ENCODE assay signal across 11 cellular contexts in genomic region chr16:71853413-71853812, GRCh38. TPM values are rescaled to one million over a fixed set of nuclear protein-coding genes. Genes with fewer than 3 reads are reported as not detected.
DNase-seq lines count a peak whose midpoint lies in the region; ATAC-seq lines count a peak whose summit lies in the region.
"Had no signal": no experiment of that assay in that cellular context is flagged by ENCODE, and none has a peak within 500 bp of the region (broad histone marks: within the 10 kb centered on the region; RNA-seq: fewer than 3 reads in every experiment).

No MANE protein-coding gene starts in this region.

- H3K27me3 Mint-ChIP-seq in activated CD4-positive, alpha-beta T cell treated with anti-CD3 and anti-CD28 coated beads for 36 hours, result no peaks in the 10 kb centered on the region
- no peaks in the 10 kb centered on the region for H3K27me3 Mint-ChIP-seq in naive B cell

- peak overlapping the region; percentile 81 for H3K27ac Mint-ChIP-seq in activated CD4-positive, alpha-beta T cell treated with anti-CD3 and anti-CD28 coated beads for 36 hours
- H3K27ac Mint-ChIP-seq in naive B cell, result peak overlapping the region; percentile 94 to 99 (median 97)

- H3K4me3 Mint-ChIP-seq in activated CD4-positive, alpha-beta T cell treated with anti-CD3 and anti-CD28 coated beads for 36 hours, result no peak overlapping the region
- peak overlapping the region; percentile 47 to 80 (median 67) for H3K4me3 Mint-ChIP-seq in naive B cell

- intact Hi-C loops in activated CD4-positive, alpha-beta T cell treated with anti-CD3 and anti-CD28 coated beads for 36 hours (cut with DNase I, micrococcal nuclease), result no loop called here

- peaks cover 52% of the 10 kb centered on the region for H3K4me1 Mint-ChIP-seq in activated CD4-positive, alpha-beta T cell treated with anti-CD3 and anti-CD28 coated beads for 36 hours
- peaks cover 49 to 66% (median 52%) of the 10 kb centered on the region in 3 donors for H3K4me1 Mint-ChIP-seq in naive B cell

- POLR2A ChIA-PET in activated CD4-positive, alpha-beta T cell treated with anti-CD3 and anti-CD28 coated beads for 36 hours (lab: Charles Lee), result no interaction called here

- no peaks in the 10 kb centered on the region for H3K9me3 Mint-ChIP-seq in activated CD4-positive, alpha-beta T cell treated with anti-CD3 and anti-CD28 coated beads for 36 hours (ENCODE audit: low read depth)
- H3K9me3 Mint-ChIP-seq in naive B cell, result no peaks in the 10 kb centered on the region

- peaks cover 28% of the 10 kb centered on the region for H3K36me3 Mint-ChIP-seq in activated CD4-positive, alpha-beta T cell treated with anti-CD3 and anti-CD28 coated beads for 36 hours (ENCODE audit: low read depth)
- peaks cover 8 to 22% of the 10 kb centered on the region in 2 donors for H3K36me3 Mint-ChIP-seq in naive B cell

- CTCF ChIA-PET in activated CD4-positive, alpha-beta T cell treated with anti-CD3 and anti-CD28 coated beads for 36 hours (lab: Charles Lee), result interaction anchor here (0.7 to 1.6 kb wide), 4 partner anchors 10 to 108 kb away, joined by 3 to 6 read pairs (median 4); partner anchors contain the start of gene ZNF821

- ATAC-seq in activated CD4-positive, alpha-beta T cell treated with anti-CD3 and anti-CD28 coated beads for 36 hours, result no peak
- ATAC-seq in GM21447 (IDR thresholded peaks at IDR 0.05; ENCODE audit: unreplicated experiment), result peak; percentile 85
- ATAC-seq in HG03442 (IDR thresholded peaks at IDR 0.05; ENCODE audit: unreplicated experiment), result peak; percentile 59
- ATAC-seq in naive B cell (ENCODE audit: low read depth in 2 of 2), result peak; percentile 85 to 88

- no peak for DNase-seq in activated CD4-positive, alpha-beta T cell treated with anti-CD3 and anti-CD28 coated beads for 36 hours
- DNase-seq in activated CD4-positive, alpha-beta T cell treated with anti-CD3 and anti-CD28 coated beads for 48 hours, result no peak
- DNase-seq in naive B cell, result peak; percentile 63
- DNase-seq in islet precursor cell, result no peak
- DNase-seq in MV-4-11 (lab: John Stamatoyannopoulos, UW), result no peak
- no peak for DNase-seq in middle frontal gyrus (ENCODE audit: extremely low spot score, low spot score)
- DNase-seq: 8988T, NCI-H524 treated with DMSO at 0.1 percent for 48 hours, T1000 had no signal

RNA-seq across cellular contexts. Expression of gene ATXN1L, which starts 7.6 kb away (rescaled TPM):
- total RNA-seq in activated CD4-positive, alpha-beta T cell treated with anti-CD3 and anti-CD28 coated beads for 36 hours, result 10 to 100 TPM; 15.4 to 16.9 TPM
- polyA plus RNA-seq in naive B cell (ENCODE audit: low read depth in 6 of 6), result 10 to 100 TPM in 3 of 6 donors, 1 to 10 TPM in 3; 7.2 to 44.9 (median 10.2) TPM

RNA-seq across cellular contexts. Expression of gene ZNF821, which starts 30.6 kb away (rescaled TPM):
- 1 to 10 TPM; 6.0 to 7.7 TPM for total RNA-seq in activated CD4-positive, alpha-beta T cell treated with anti-CD3 and anti-CD28 coated beads for 36 hours
- 10 to 100 TPM; 19.0 to 34.4 (median 26.9) TPM for polyA plus RNA-seq in naive B cell (ENCODE audit: low read depth in 6 of 6)

RNA-seq across cellular contexts. Expression of gene IST1, which starts 41.9 kb away (rescaled TPM):
- total RNA-seq in activated CD4-positive, alpha-beta T cell treated with anti-CD3 and anti-CD28 coated beads for 36 hours, result 100 to 1,000 TPM; 170 to 179 TPM
- 100 to 1,000 TPM; 138 to 178 (median 155) TPM for polyA plus RNA-seq in naive B cell (ENCODE audit: low read depth in 6 of 6)

RNA-seq across cellular contexts. Expression of gene AP1G1, which starts 44.8 kb away (rescaled TPM):
- 10 to 100 TPM; 65.5 to 68.8 TPM for total RNA-seq in activated CD4-positive, alpha-beta T cell treated with anti-CD3 and anti-CD28 coated beads for 36 hours
- 10 to 100 TPM in 4 of 6 donors, 1 to 10 TPM in 2; 5.6 to 17.6 (median 14.8) TPM for polyA plus RNA-seq in naive B cell (ENCODE audit: low read depth in 6 of 6)
